27 cellular contexts compared by ENCODE assay signal in genomic region chr9:124209774-124210173, GRCh38. TPM values are rescaled to one million over a fixed set of nuclear protein-coding genes. Genes with fewer than 3 reads are reported as not detected.
A peak's percentile ranks its signal among the peaks of the same experiment; 100 is the strongest.
DNase-seq lines count a peak whose midpoint lies in the region; ATAC-seq and TF ChIP-seq lines count a peak whose summit lies in the region.
"Had no signal": no experiment of that assay in that cellular context is flagged by ENCODE, and none has a peak within 500 bp of the region (broad histone marks: within the 10 kb centered on the region; RNA-seq: fewer than 3 reads in every experiment).

No MANE protein-coding gene starts in this region.

- DNase-seq in CD14-positive monocyte (ENCODE audit: low spot score) (no peak), neural progenitor cell (ENCODE audit: low spot score) (no peak), mesenteric fat pad (ENCODE audit: low spot score) (no peak), SW480 (ENCODE audit: low spot score) (no peak), left ventricle myocardium superior (no peak)
- no peak for DNase-seq in central memory CD8-positive, alpha-beta T cell (ENCODE audit: low spot score in 2 of 2)
- DNase-seq: activated CD4-positive, alpha-beta memory T cell treated with anti-CD3 and anti-CD28 coated beads for 36 hours; colonic mucosa; effector memory CD4-positive, alpha-beta T cell; HCEC 1CT; hypothalamus; IMR-90; left colon; mammary epithelial cell; NCI-H1092 treated with DMSO at 0.1 percent for 48 hours; NCI-H187; retina; SJCRH30; small intestine; T1000; tibial artery had no signal

- no peaks in the 10 kb centered on the region for H3K9me3 ChIP-seq in neural progenitor cell (ENCODE audit: low read depth)
- H3K9me3 ChIP-seq: ascending aorta, colonic mucosa, SJCRH30, tibial artery, vagina had no signal

- H3K4me3 Mint-ChIP-seq in CD14-positive monocyte, result no peak overlapping the region
- H3K4me3 Mint-ChIP-seq in IgD-negative memory B cell, result peak overlapping the region in 2 of 4 donors; percentile 65 to 82
- no peak overlapping the region for H3K4me3 Mint-ChIP-seq in central memory CD8-positive, alpha-beta T cell
- H3K4me3 Mint-ChIP-seq in neural progenitor cell, result no peak overlapping the region
- H3K4me3 Mint-ChIP-seq: activated CD4-positive, alpha-beta memory T cell treated with anti-CD3 and anti-CD28 coated beads for 36 hours had no signal

- H3K4me1 ChIP-seq in neural progenitor cell, result peaks cover 7% of the 10 kb centered on the region
- H3K4me1 ChIP-seq: ascending aorta, colonic mucosa, parathyroid adenoma, SJCRH30, tibial artery, vagina had no signal

- no peaks in the 10 kb centered on the region for H3K79me2 ChIP-seq in neural progenitor cell (ENCODE audit: low read depth)
- H3K79me2 ChIP-seq: parathyroid adenoma had no signal

- no peak for ATAC-seq in central memory CD8-positive, alpha-beta T cell (replicated peaks; ENCODE audit: extremely low read depth, poor library complexity, severe bottlenecking)
- ATAC-seq in left ventricle myocardium superior, result no peak
- ATAC-seq: activated T-helper 17 cell treated with anti-CD3 and anti-CD28 coated beads, Interleukin-2, amount 50 U/mL, for 72 hours; left colon had no signal

- H3K36me3 ChIP-seq in neural progenitor cell, result no peaks in the 10 kb centered on the region
- H3K36me3 ChIP-seq: ascending aorta, cardiac muscle cell, colonic mucosa, SJCRH30, tibial artery, vagina had no signal

- H3K36me3 Mint-ChIP-seq in CD14-positive monocyte, result peaks cover 0 to 7% of the 10 kb centered on the region in 2 donors
- peaks cover 2% of the 10 kb centered on the region for H3K36me3 Mint-ChIP-seq in IgD-negative memory B cell
- peaks cover 2% of the 10 kb centered on the region for H3K36me3 Mint-ChIP-seq in central memory CD8-positive, alpha-beta T cell (ENCODE audit: insufficient read depth)
- no peaks in the 10 kb centered on the region for H3K36me3 Mint-ChIP-seq in neural progenitor cell
- H3K36me3 Mint-ChIP-seq: activated CD4-positive, alpha-beta memory T cell treated with anti-CD3 and anti-CD28 coated beads for 36 hours had no signal

- no peak overlapping the region for H3K4me2 ChIP-seq in neural progenitor cell

- H3K4me3 ChIP-seq in neural progenitor cell, result no peak overlapping the region
- H3K4me3 ChIP-seq: ascending aorta, cardiac muscle cell, colonic mucosa, SJCRH30, tibial artery, vagina had no signal

- no peaks in the 10 kb centered on the region for H3K27me3 ChIP-seq in neural progenitor cell
- H3K27me3 ChIP-seq: ascending aorta, cardiac muscle cell, colonic mucosa, SJCRH30, vagina had no signal

- H3F3A ChIP-seq in neural progenitor cell (ENCODE audit: low read depth), result no peaks in the 10 kb centered on the region

- H4K20me1 ChIP-seq in neural progenitor cell (ENCODE audit: low read depth), result no peaks in the 10 kb centered on the region

- peak overlapping the region; percentile 93 for H2AFZ ChIP-seq in neural progenitor cell (replicated peaks)
- H2AFZ ChIP-seq: parathyroid adenoma had no signal

- H3K27ac ChIP-seq in neural progenitor cell, result no peak overlapping the region
- H3K27ac ChIP-seq: ascending aorta, cardiac muscle cell, colonic mucosa, parathyroid adenoma, SJCRH30, tibial artery, vagina had no signal

- TF ChIP-seq CTCF in CD14-positive monocyte (IDR thresholded peaks at IDR 0.05), result no peak
- TF ChIP-seq CTCF in neural progenitor cell (IDR thresholded peaks at IDR 0.05), result no peak

- peak overlapping the region in 5 of 7 donors; percentile 9 to 60 (median 31) for H3K27ac Mint-ChIP-seq in CD14-positive monocyte
- peak overlapping the region; percentile 48 to 87 (median 74) for H3K27ac Mint-ChIP-seq in IgD-negative memory B cell
- H3K27ac Mint-ChIP-seq in central memory CD8-positive, alpha-beta T cell (ENCODE audit: low read depth), result peak overlapping the region; percentile 67
- H3K27ac Mint-ChIP-seq in neural progenitor cell, result no peak overlapping the region
- H3K27ac Mint-ChIP-seq: activated CD4-positive, alpha-beta memory T cell treated with anti-CD3 and anti-CD28 coated beads for 36 hours had no signal

- H3K9me3 Mint-ChIP-seq in CD14-positive monocyte, result peaks cover 0 to 2% (median 0%) of the 10 kb centered on the region in 7 donors
- H3K9me3 Mint-ChIP-seq in IgD-negative memory B cell, result no peaks in the 10 kb centered on the region
- no peaks in the 10 kb centered on the region for H3K9me3 Mint-ChIP-seq in central memory CD8-positive, alpha-beta T cell
- H3K9me3 Mint-ChIP-seq in neural progenitor cell, result peaks cover 7% of the 10 kb centered on the region
- H3K9me3 Mint-ChIP-seq: activated CD4-positive, alpha-beta memory T cell treated with anti-CD3 and anti-CD28 coated beads for 36 hours had no signal

- intact Hi-C loops in CD14-positive monocyte (cut with micrococcal nuclease) (no loop called here), left ventricle myocardium superior (cut with micrococcal nuclease) (no loop called here)

- H3K27me3 Mint-ChIP-seq in CD14-positive monocyte (ENCODE audit: low read depth in 3 of 3) (peaks cover 0 to 3% (median 2%) of the 10 kb centered on the region in 3 donors), IgD-negative memory B cell (no peaks in the 10 kb centered on the region), neural progenitor cell (ENCODE audit: insufficient read depth, low read depth) (peaks cover 6% of the 10 kb centered on the region)
- no peaks in the 10 kb centered on the region for H3K27me3 Mint-ChIP-seq in central memory CD8-positive, alpha-beta T cell
- H3K27me3 Mint-ChIP-seq: activated T-helper 17 cell treated with anti-CD3 and anti-CD28 coated beads, Interleukin-2, amount 50 U/mL, for 72 hours had no signal

- H3K4me1 Mint-ChIP-seq in CD14-positive monocyte, result peaks cover 75% of the 10 kb centered on the region
- H3K4me1 Mint-ChIP-seq in IgD-negative memory B cell, result peaks cover 47 to 83% (median 74%) of the 10 kb centered on the region in 3 donors
- peaks cover 61% of the 10 kb centered on the region for H3K4me1 Mint-ChIP-seq in central memory CD8-positive, alpha-beta T cell
- H3K4me1 Mint-ChIP-seq in neural progenitor cell, result peaks cover 7% of the 10 kb centered on the region

- no peak overlapping the region for H3K9ac ChIP-seq in neural progenitor cell
- H3K9ac ChIP-seq: parathyroid adenoma had no signal

RNA-seq across cellular contexts. Expression of gene NEK6, which starts 48.0 kb away (rescaled TPM):
- polyA plus RNA-seq in CD14-positive monocyte (10 to 100 TPM; 26.1 to 35.8 TPM), IgD-negative memory B cell (76.2 TPM)
- total RNA-seq in neural progenitor cell (ENCODE audit: low replicate concordance) (18.5 and 21.2 TPM in 2 replicates), mesenteric fat pad (97.9 TPM), left ventricle myocardium superior (7.7 TPM)
